Comparison of ENCODE assay signal across 20 cellular contexts in the genomic region with DNA sequence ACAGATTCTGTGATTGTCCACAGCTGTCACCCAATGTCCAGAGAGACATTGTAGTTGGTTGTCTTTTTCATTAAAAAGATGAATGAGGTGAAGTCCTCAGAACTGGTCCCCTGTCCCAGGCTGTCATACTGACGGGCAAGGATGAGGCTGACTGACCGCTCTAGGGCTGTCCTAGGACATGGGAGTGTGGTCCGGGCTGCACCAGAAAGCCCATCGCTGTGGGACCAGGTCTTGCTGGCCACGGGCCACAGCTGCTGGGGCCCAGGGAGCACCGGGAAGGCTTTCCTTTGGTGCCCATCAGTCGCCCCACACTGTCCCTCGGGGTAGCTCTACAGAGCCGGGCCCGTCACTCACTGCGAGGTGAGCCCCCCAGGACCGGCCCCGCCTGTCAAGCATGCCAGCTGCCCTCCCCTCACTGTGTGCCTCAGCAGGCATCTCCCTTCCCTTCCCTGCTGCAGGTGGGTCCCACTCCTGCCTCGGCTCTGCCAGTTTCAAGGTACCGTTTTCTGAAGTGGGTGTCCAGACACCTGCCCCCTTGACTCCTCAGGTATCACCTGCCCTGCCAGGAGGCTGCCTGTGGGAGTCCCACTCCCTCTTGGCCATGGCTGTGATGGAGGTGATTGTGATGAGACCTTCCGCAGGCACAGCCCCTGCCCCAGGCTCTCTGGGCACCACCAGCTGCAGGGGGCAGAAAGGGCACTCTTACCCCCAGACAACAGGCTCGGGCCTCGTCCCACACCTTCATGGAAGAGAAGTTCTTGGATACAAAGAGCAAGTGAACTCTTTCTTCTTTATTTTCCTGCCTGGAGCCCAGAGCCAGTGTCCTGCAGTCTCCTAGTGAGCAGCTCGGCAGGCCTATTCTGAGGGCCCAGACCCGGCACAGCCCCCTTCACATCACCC. TPM values are rescaled to one million over a fixed set of nuclear protein-coding genes. Genes with fewer than 3 reads are reported as not detected.
DNase-seq lines count a peak whose midpoint lies in the region; ATAC-seq and TF ChIP-seq lines count a peak whose summit lies in the region.
"Had no signal": no experiment of that assay in that cellular context is flagged by ENCODE, and none has a peak within 500 bp of the region (broad histone marks: within the 10 kb centered on the region; RNA-seq: fewer than 3 reads in every experiment).

No MANE protein-coding gene starts in this region.

- H3K4me3 ChIP-seq in tibial artery, result no peak overlapping the region
- H3K4me3 ChIP-seq: GM12878 had no signal

- H3K4me1 Mint-ChIP-seq in brain, result peaks cover 8% of the 10 kb centered on the region
- H3K4me1 Mint-ChIP-seq in neural crest cell, result no peaks in the 10 kb centered on the region

- H3K9me3 Mint-ChIP-seq in brain (no peaks in the 10 kb centered on the region), neural crest cell (no peaks in the 10 kb centered on the region)

- ATAC-seq in HG02938 (IDR thresholded peaks at IDR 0.05; ENCODE audit: unreplicated experiment), result no peak
- ATAC-seq: GM12878 had no signal

- TF ChIP-seq CTCF in brain (conservative IDR thresholded peaks at IDR 0.05), result no peak
- TF ChIP-seq CTCF in neural crest cell (conservative IDR thresholded peaks at IDR 0.05), result no peak
- TF ChIP-seq CTCF in tibial artery (IDR thresholded peaks at IDR 0.05), result no peak

- DNase-seq in activated effector memory CD4-positive, alpha-beta T cell treated with anti-CD3 and anti-CD28 coated beads, Interleukin-2, amount 50 U/mL, for 16 hours, result peak; percentile 54
- no peak for DNase-seq in activated effector memory CD4-positive, alpha-beta T cell treated with Interleukin-2 at 50 U/mL for 16 hours
- DNase-seq in neural crest cell (ENCODE audit: low read depth, low spot score) (no peak), tibial artery (peak; percentile 12 to 42), GDM1 (lab: John Stamatoyannopoulos, UW) (no peak), NCI-H748 treated with DMSO at 0.1 percent for 48 hours (lab: John Stamatoyannopoulos, UW) (no peak)
- DNase-seq: C1 segment of cervical spinal cord, COR-L47, DMS153, GOT3, NCI-H1092, NCI-H1694 treated with DMSO at 0.1 percent for 48 hours, NCI-H2171, NCI-H446 treated with DMSO at 0.1 percent for 48 hours, NCI-H82, Right ventricle myocardium superior had no signal

- H3K27me3 Mint-ChIP-seq in brain (peaks cover 7% of the 10 kb centered on the region), neural crest cell (ENCODE audit: low read depth) (no peaks in the 10 kb centered on the region)

- no peak overlapping the region for H3K4me3 Mint-ChIP-seq in brain
- H3K4me3 Mint-ChIP-seq in neural crest cell, result no peak overlapping the region

- peak overlapping the region in 3 of 5 experiments; percentile 22 to 62 (median 44) for H3K27ac Mint-ChIP-seq in brain
- H3K27ac Mint-ChIP-seq in neural crest cell (ENCODE audit: unreplicated experiment), result peak overlapping the region; percentile 50

- intact Hi-C loops in tibial artery (cut with DNase I; ENCODE audit: low total_unique reads), result loop anchor here (2.0 to 10.0 kb wide), 2 partner anchors 49 to 131 kb away; a partner anchor contains a TSS

- peaks cover 0 to 49% (median 6%) of the 10 kb centered on the region in 3 donors for H3K36me3 ChIP-seq in tibial artery

- no peaks in the 10 kb centered on the region for H3K4me1 ChIP-seq in tibial artery

- H3K36me3 Mint-ChIP-seq in brain (peaks cover 14% of the 10 kb centered on the region), neural crest cell (ENCODE audit: low read depth) (no peaks in the 10 kb centered on the region)

- H3K27me3 ChIP-seq in tibial artery, result no peaks in the 10 kb centered on the region

- no peaks in the 10 kb centered on the region for H3K9me3 ChIP-seq in tibial artery

- no peak overlapping the region for H3K27ac ChIP-seq in tibial artery
- H3K27ac ChIP-seq: KMS-11 had no signal

RNA-seq across cellular contexts. Expression of a gene that starts 21.7 kb away (rescaled TPM):
- 16.2 TPM for polyA plus RNA-seq in brain (ENCODE audit: insufficient read depth, low read depth, low replicate concordance)
- total RNA-seq in neural crest cell, result 18.3 and 21.9 TPM in 2 replicates

RNA-seq across cellular contexts. Expression of a gene that starts 43.3 kb away (rescaled TPM):
- polyA plus RNA-seq in brain (ENCODE audit: insufficient read depth, low read depth, low replicate concordance), result 16.0 TPM
- total RNA-seq in neural crest cell, result 14.2 and 15.3 TPM in 2 replicates

RNA-seq across cellular contexts. Expression of a gene that starts 46.0 kb away (rescaled TPM):
- 72.6 TPM for polyA plus RNA-seq in brain (ENCODE audit: insufficient read depth, low read depth, low replicate concordance)
- 19.6 and 21.9 TPM in 2 replicates for total RNA-seq in neural crest cell

Comparison
In these comparisons a context has a peak if more than half of its experiments do, and no peak if none do; other contexts are left out.
1. DNase-seq: peak in activated effector memory CD4-positive, alpha-beta T cell treated with anti-CD3 and anti-CD28 coated beads, Interleukin-2, amount 50 U/mL, for 16 hours (single experiment) and tibial artery (2 of 2); none in activated effector memory CD4-positive, alpha-beta T cell treated with Interleukin-2 at 50 U/mL for 16 hours (single experiment), neural crest cell (single experiment), GDM1 (single experiment) and NCI-H748 treated with DMSO at 0.1 percent for 48 hours (single experiment).